ENCODE assay signal across 1 cellular context in genomic region chr19:48501446-48501960, GRCh38.
A peak's percentile ranks its signal among the peaks of the same experiment; 100 is the strongest.
TF ChIP-seq lines count a peak whose summit lies in the region.

No MANE protein-coding gene starts in this region.

TF ChIP-seq in HEK293, 187 proteins besides CTCF, POLR2A, EP300 and RAD21 (continued from another document and continues in another):
- TF ChIP-seq ZNF23 (tag by site-specific recombination; IDR thresholded peaks at IDR 0.05; ENCODE audit: borderline replicate concordance), result no peak
- no peak for TF ChIP-seq ZNF624 (tag by site-specific recombination; IDR thresholded peaks at IDR 0.05)
- no peak for TF ChIP-seq ZNF521 (tag by site-specific recombination; IDR thresholded peaks at IDR 0.05)
- no peak for TF ChIP-seq OSR2 (tag by site-specific recombination; IDR thresholded peaks at IDR 0.05)
- no peak for TF ChIP-seq ZNF660 (tag by site-specific recombination; IDR thresholded peaks at IDR 0.05)
- TF ChIP-seq ZNF175 (tag by site-specific recombination; IDR thresholded peaks at IDR 0.05), result no peak
- no peak for TF ChIP-seq ZNF514 (tag by site-specific recombination; IDR thresholded peaks at IDR 0.05)
- TF ChIP-seq, protein P1, sequence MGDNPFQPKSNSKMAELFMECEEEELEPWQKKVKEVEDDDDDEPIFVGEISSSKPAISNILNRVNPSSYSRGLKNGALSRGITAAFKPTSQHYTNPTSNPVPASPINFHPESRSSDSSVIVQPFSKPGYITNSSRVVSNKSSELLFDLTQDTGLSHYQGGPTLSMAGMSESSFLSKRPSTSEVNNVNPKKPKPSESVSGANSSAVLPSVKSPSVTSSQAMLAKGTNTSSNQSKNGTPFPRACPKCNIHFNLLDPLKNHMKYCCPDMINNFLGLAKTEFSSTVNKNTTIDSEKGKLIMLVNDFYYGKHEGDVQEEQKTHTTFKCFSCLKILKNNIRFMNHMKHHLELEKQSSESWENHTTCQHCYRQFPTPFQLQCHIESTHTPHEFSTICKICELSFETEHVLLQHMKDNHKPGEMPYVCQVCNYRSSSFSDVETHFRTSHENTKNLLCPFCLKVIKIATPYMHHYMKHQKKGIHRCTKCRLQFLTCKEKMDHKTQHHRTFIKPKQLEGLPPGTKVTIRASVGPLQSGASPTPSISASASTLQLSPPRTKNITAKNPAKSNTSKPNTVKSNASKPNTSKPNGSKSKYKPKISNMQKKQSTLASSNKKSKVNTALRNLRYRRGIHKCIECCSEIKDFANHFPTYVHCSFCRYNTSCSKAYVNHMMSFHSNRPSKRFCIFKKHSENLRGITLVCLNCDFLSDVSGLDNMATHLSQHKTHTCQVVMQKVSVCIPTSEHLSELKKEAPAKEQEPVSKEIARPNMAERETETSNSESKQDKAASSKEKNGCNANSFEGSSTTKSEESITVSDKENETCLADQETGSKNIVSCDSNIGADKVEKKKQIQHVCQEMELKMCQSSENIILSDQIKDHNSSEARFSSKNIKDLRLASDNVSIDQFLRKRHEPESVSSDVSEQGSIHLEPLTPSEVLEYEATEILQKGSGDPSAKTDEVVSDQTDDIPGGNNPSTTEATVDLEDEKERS (tag by site-specific recombination; IDR thresholded peaks at IDR 0.05), result no peak
- TF ChIP-seq, protein P2, sequence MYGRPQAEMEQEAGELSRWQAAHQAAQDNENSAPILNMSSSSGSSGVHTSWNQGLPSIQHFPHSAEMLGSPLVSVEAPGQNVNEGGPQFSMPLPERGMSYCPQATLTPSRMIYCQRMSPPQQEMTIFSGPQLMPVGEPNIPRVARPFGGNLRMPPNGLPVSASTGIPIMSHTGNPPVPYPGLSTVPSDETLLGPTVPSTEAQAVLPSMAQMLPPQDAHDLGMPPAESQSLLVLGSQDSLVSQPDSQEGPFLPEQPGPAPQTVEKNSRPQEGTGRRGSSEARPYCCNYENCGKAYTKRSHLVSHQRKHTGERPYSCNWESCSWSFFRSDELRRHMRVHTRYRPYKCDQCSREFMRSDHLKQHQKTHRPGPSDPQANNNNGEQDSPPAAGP (tag by site-specific recombination; IDR thresholded peaks at IDR 0.05), result no peak
- no peak for TF ChIP-seq ZBTB48 (tag by site-specific recombination; IDR thresholded peaks at IDR 0.05)
- TF ChIP-seq, protein P3, sequence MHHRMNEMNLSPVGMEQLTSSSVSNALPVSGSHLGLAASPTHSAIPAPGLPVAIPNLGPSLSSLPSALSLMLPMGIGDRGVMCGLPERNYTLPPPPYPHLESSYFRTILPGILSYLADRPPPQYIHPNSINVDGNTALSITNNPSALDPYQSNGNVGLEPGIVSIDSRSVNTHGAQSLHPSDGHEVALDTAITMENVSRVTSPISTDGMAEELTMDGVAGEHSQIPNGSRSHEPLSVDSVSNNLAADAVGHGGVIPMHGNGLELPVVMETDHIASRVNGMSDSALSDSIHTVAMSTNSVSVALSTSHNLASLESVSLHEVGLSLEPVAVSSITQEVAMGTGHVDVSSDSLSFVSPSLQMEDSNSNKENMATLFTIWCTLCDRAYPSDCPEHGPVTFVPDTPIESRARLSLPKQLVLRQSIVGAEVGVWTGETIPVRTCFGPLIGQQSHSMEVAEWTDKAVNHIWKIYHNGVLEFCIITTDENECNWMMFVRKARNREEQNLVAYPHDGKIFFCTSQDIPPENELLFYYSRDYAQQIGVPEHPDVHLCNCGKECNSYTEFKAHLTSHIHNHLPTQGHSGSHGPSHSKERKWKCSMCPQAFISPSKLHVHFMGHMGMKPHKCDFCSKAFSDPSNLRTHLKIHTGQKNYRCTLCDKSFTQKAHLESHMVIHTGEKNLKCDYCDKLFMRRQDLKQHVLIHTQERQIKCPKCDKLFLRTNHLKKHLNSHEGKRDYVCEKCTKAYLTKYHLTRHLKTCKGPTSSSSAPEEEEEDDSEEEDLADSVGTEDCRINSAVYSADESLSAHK (tag by site-specific recombination; IDR thresholded peaks at IDR 0.05), result no peak
- no peak for TF ChIP-seq ZNF544 (tag by site-specific recombination; IDR thresholded peaks at IDR 0.05)
- peak; percentile 58 for TF ChIP-seq ZEB2 (tag by site-specific recombination; IDR thresholded peaks at IDR 0.05)
- no peak for TF ChIP-seq ZNF610 (tag by site-specific recombination; IDR thresholded peaks at IDR 0.05; ENCODE audit: borderline replicate concordance)
- no peak for TF ChIP-seq ZNF184 (tag by site-specific recombination; IDR thresholded peaks at IDR 0.05)
- TF ChIP-seq GLIS1 (tag by site-specific recombination; IDR thresholded peaks at IDR 0.05), result peak; percentile 62
- TF ChIP-seq BCL11B (tag by site-specific recombination; IDR thresholded peaks at IDR 0.05; ENCODE audit: low read depth), result peak; percentile 44; the same call in 1 of the 2 replicates
- no peak for TF ChIP-seq ZFP37 (tag by site-specific recombination; IDR thresholded peaks at IDR 0.05)
- peak; percentile 14; the same call in 1 of the 2 replicates for TF ChIP-seq ZFP69B (tag by site-specific recombination; IDR thresholded peaks at IDR 0.05)
- TF ChIP-seq ZNF747 (tag by site-specific recombination; IDR thresholded peaks at IDR 0.05), result no peak
- TF ChIP-seq ZNF335 (tag by site-specific recombination; conservative IDR thresholded peaks at IDR 0.05), result peak; percentile 59
- TF ChIP-seq MYNN (tag by site-specific recombination; IDR thresholded peaks at IDR 0.05; ENCODE audit: borderline replicate concordance), result no peak
- no peak for TF ChIP-seq ZNF112 (tag by site-specific recombination; IDR thresholded peaks at IDR 0.05)
- TF ChIP-seq ZNF324 (tag by site-specific recombination; IDR thresholded peaks at IDR 0.05), result no peak
- no peak for TF ChIP-seq ZBTB7A (tag by site-specific recombination; IDR thresholded peaks at IDR 0.05; ENCODE audit: low read depth)
- 0 out of 2 replicates have a peak, but pooled peaks have one; percentile 33 for TF ChIP-seq ZNF639 (tag by site-specific recombination; IDR thresholded peaks at IDR 0.05)
- peak; percentile 100 for TF ChIP-seq KLF1 (tag by site-specific recombination; IDR thresholded peaks at IDR 0.05)
- TF ChIP-seq ZNF366 (tag by site-specific recombination; conservative IDR thresholded peaks at IDR 0.05), result peak; percentile 95
- TF ChIP-seq ZSCAN23 (tag by site-specific recombination; IDR thresholded peaks at IDR 0.05), result no peak
- TF ChIP-seq, protein P4, sequence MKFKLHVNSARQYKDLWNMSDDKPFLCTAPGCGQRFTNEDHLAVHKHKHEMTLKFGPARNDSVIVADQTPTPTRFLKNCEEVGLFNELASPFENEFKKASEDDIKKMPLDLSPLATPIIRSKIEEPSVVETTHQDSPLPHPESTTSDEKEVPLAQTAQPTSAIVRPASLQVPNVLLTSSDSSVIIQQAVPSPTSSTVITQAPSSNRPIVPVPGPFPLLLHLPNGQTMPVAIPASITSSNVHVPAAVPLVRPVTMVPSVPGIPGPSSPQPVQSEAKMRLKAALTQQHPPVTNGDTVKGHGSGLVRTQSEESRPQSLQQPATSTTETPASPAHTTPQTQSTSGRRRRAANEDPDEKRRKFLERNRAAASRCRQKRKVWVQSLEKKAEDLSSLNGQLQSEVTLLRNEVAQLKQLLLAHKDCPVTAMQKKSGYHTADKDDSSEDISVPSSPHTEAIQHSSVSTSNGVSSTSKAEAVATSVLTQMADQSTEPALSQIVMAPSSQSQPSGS (tag by site-specific recombination; IDR thresholded peaks at IDR 0.05; ENCODE audit: low read depth), result no peak
- TF ChIP-seq ZNF404 (tag by site-specific recombination; IDR thresholded peaks at IDR 0.05), result no peak
- TF ChIP-seq ZNF37A (tag by site-specific recombination; IDR thresholded peaks at IDR 0.05), result no peak
- TF ChIP-seq KLF10 (tag by site-specific recombination; IDR thresholded peaks at IDR 0.05), result no peak
- TF ChIP-seq, protein P5, sequence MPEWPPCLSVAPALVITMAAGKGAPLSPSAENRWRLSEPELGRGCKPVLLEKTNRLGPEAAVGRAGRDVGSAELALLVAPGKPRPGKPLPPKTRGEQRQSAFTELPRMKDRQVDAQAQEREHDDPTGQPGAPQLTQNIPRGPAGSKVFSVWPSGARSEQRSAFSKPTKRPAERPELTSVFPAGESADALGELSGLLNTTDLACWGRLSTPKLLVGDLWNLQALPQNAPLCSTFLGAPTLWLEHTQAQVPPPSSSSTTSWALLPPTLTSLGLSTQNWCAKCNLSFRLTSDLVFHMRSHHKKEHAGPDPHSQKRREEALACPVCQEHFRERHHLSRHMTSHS (tag by site-specific recombination; IDR thresholded peaks at IDR 0.05), result no peak
- peak; percentile 94 for TF ChIP-seq SP3 (tag by site-specific recombination; IDR thresholded peaks at IDR 0.05)
- TF ChIP-seq ZNF239 (tag by site-specific recombination; IDR thresholded peaks at IDR 0.05), result no peak
- no peak for TF ChIP-seq ZNF18 (tag by site-specific recombination; IDR thresholded peaks at IDR 0.05)
- 0 out of 2 replicates have a peak, but pooled peaks have one; percentile 26 for TF ChIP-seq EGR2 (tag by site-specific recombination; IDR thresholded peaks at IDR 0.05; ENCODE audit: low read depth)
- TF ChIP-seq, protein P6, sequence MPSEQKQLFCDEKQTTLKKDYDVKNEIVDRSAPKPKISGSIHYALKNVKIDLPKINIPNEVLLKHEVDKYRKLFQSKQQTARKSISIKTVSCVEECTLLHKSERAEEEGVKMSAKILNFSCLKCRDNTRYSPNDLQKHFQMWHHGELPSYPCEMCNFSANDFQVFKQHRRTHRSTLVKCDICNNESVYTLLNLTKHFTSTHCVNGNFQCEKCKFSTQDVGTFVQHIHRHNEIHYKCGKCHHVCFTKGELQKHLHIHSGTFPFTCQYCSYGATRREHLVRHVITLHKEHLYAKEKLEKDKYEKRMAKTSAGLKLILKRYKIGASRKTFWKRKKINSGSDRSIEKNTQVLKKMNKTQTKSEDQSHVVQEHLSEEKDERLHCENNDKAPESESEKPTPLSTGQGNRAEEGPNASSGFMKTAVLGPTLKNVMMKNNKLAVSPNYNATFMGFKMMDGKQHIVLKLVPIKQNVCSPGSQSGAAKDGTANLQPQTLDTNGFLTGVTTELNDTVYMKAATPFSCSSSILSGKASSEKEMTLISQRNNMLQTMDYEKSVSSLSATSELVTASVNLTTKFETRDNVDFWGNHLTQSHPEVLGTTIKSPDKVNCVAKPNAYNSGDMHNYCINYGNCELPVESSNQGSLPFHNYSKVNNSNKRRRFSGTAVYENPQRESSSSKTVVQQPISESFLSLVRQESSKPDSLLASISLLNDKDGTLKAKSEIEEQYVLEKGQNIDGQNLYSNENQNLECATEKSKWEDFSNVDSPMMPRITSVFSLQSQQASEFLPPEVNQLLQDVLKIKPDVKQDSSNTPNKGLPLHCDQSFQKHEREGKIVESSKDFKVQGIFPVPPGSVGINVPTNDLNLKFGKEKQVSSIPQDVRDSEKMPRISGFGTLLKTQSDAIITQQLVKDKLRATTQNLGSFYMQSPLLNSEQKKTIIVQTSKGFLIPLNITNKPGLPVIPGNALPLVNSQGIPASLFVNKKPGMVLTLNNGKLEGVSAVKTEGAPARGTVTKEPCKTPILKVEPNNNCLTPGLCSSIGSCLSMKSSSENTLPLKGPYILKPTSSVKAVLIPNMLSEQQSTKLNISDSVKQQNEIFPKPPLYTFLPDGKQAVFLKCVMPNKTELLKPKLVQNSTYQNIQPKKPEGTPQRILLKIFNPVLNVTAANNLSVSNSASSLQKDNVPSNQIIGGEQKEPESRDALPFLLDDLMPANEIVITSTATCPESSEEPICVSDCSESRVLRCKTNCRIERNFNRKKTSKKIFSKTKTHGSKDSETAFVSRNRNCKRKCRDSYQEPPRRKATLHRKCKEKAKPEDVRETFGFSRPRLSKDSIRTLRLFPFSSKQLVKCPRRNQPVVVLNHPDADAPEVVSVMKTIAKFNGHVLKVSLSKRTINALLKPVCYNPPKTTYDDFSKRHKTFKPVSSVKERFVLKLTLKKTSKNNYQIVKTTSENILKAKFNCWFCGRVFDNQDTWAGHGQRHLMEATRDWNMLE (tag by site-specific recombination; conservative IDR thresholded peaks at IDR 0.05; ENCODE audit: low read depth), result no peak
- TF ChIP-seq, protein P7, sequence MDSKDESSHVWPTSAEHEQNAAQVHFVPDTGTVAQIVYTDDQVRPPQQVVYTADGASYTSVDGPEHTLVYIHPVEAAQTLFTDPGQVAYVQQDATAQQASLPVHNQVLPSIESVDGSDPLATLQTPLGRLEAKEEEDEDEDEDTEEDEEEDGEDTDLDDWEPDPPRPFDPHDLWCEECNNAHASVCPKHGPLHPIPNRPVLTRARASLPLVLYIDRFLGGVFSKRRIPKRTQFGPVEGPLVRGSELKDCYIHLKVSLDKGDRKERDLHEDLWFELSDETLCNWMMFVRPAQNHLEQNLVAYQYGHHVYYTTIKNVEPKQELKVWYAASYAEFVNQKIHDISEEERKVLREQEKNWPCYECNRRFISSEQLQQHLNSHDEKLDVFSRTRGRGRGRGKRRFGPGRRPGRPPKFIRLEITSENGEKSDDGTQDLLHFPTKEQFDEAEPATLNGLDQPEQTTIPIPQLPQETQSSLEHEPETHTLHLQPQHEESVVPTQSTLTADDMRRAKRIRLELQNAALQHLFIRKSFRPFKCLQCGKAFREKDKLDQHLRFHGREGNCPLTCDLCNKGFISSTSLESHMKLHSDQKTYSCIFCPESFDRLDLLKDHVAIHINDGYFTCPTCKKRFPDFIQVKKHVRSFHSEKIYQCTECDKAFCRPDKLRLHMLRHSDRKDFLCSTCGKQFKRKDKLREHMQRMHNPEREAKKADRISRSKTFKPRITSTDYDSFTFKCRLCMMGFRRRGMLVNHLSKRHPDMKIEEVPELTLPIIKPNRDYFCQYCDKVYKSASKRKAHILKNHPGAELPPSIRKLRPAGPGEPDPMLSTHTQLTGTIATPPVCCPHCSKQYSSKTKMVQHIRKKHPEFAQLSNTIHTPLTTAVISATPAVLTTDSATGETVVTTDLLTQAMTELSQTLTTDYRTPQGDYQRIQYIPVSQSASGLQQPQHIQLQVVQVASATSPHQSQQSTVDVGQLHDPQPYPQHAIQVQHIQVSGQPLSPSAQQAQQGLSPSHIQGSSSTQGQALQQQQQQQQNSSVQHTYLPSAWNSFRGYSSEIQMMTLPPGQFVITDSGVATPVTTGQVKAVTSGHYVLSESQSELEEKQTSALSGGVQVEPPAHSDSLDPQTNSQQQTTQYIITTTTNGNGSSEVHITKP (tag by site-specific recombination; IDR thresholded peaks at IDR 0.05), result peak; percentile 14; the same call in 1 of the 2 replicates
- peak; percentile 74 for TF ChIP-seq KLF9 (tag by site-specific recombination; IDR thresholded peaks at IDR 0.05; ENCODE audit: low read depth)
- no peak for TF ChIP-seq ZNF350 (tag by site-specific recombination; IDR thresholded peaks at IDR 0.05)
- no peak; the same call in 1 of the 2 replicates for TF ChIP-seq ZNF24 (tag by site-specific recombination; IDR thresholded peaks at IDR 0.05)
